In genomic region chr17:30584810-30585209, GRCh38 we compare ENCODE assay signal across 1 cellular context.
TF ChIP-seq lines count a peak whose summit lies in the region.

No MANE protein-coding gene starts in this region.

TF ChIP-seq in HepG2, 621 proteins besides CTCF, POLR2A, EP300 and RAD21 (continues in another document):
- TF ChIP-seq ARID5B (CRISPR knock-in tag; IDR thresholded peaks at IDR 0.05) (no peak), HNF1B (CRISPR knock-in tag; IDR thresholded peaks at IDR 0.05) (no peak), ZNF549 (CRISPR knock-in tag; IDR thresholded peaks at IDR 0.05) (no peak), ZNF589 (CRISPR knock-in tag; conservative IDR thresholded peaks at IDR 0.05) (no peak), ZNF576 (CRISPR knock-in tag; IDR thresholded peaks at IDR 0.05) (no peak), MYPOP (CRISPR knock-in tag; IDR thresholded peaks at IDR 0.05) (no peak), REST (IDR thresholded peaks at IDR 0.05; ENCODE audit: borderline replicate concordance in 1 of 2, low read depth in 1 of 2, low read length in 2 of 2) (no peak), TSC22D2 (CRISPR knock-in tag; IDR thresholded peaks at IDR 0.05; ENCODE audit: borderline replicate concordance) (no peak), ZNF7 (CRISPR knock-in tag; IDR thresholded peaks at IDR 0.05) (no peak), TRIM22 (IDR thresholded peaks at IDR 0.05) (no peak), ZNF292 (CRISPR knock-in tag; IDR thresholded peaks at IDR 0.05; ENCODE audit: borderline replicate concordance, low read depth) (no peak), MBD4 (IDR thresholded peaks at IDR 0.05; ENCODE audit: borderline replicate concordance, low read length) (no peak), HNRNPH1 (optimal IDR thresholded peaks at IDR 0.05; ENCODE audit: low read depth, low read length) (no peak), MEIS2 (CRISPR knock-in tag; IDR thresholded peaks at IDR 0.05) (no peak), MLLT10 (CRISPR knock-in tag; IDR thresholded peaks at IDR 0.05) (no peak), ZNF335 (CRISPR knock-in tag; IDR thresholded peaks at IDR 0.05) (no peak), IKZF1 (IDR thresholded peaks at IDR 0.05) (no peak), ZNF496 (CRISPR knock-in tag; IDR thresholded peaks at IDR 0.05; ENCODE audit: insufficient replicate concordance) (no peak), ZSCAN31 (CRISPR knock-in tag; IDR thresholded peaks at IDR 0.05; ENCODE audit: low read depth) (0 out of 2 replicates have a peak, but pooled peaks have one; percentile 12), SIN3B (IDR thresholded peaks at IDR 0.05; ENCODE audit: low read length) (no peak), RXRA (CRISPR knock-in tag; IDR thresholded peaks at IDR 0.05) (no peak), CREB1 (IDR thresholded peaks at IDR 0.05) (no peak), CREB1 (CRISPR knock-in tag; IDR thresholded peaks at IDR 0.05) (0 out of 2 replicates have a peak, but pooled peaks have one; percentile 24), ZFP90 (CRISPR knock-in tag; IDR thresholded peaks at IDR 0.05; ENCODE audit: borderline replicate concordance) (no peak), TRIM24 (CRISPR knock-in tag; IDR thresholded peaks at IDR 0.05) (no peak), ZNF691 (CRISPR knock-in tag; IDR thresholded peaks at IDR 0.05; ENCODE audit: borderline replicate concordance, low read depth) (peak; percentile 28; the same call in 1 of the 2 replicates), CEBPG (CRISPR knock-in tag; IDR thresholded peaks at IDR 0.05) (no peak), ELF3 (CRISPR knock-in tag; IDR thresholded peaks at IDR 0.05) (no peak), EEA1 (CRISPR knock-in tag; IDR thresholded peaks at IDR 0.05; ENCODE audit: borderline replicate concordance) (no peak), CENPX (CRISPR knock-in tag; IDR thresholded peaks at IDR 0.05) (no peak), NR1H2 (CRISPR knock-in tag; IDR thresholded peaks at IDR 0.05; ENCODE audit: borderline replicate concordance, low read depth) (no peak), E2F1 (CRISPR knock-in tag; IDR thresholded peaks at IDR 0.05) (no peak), UBTF (CRISPR knock-in tag; IDR thresholded peaks at IDR 0.05) (0 out of 2 replicates have a peak, but pooled peaks have one; percentile 34), ZFX (CRISPR knock-in tag; IDR thresholded peaks at IDR 0.05; ENCODE audit: low read depth) (peak; percentile 43; the same call in 1 of the 2 replicates), ZNF337 (CRISPR knock-in tag; IDR thresholded peaks at IDR 0.05; ENCODE audit: borderline replicate concordance, low read depth) (no peak), ZNF251 (CRISPR knock-in tag; IDR thresholded peaks at IDR 0.05) (no peak), ZNF264 (CRISPR knock-in tag; IDR thresholded peaks at IDR 0.05) (no peak), ZSCAN29 (CRISPR knock-in tag; conservative IDR thresholded peaks at IDR 0.05) (no peak), HNRNPL (IDR thresholded peaks at IDR 0.05; ENCODE audit: low read depth, low read length) (no peak), ZBTB43 (CRISPR knock-in tag; conservative IDR thresholded peaks at IDR 0.05) (no peak), KAT7 (CRISPR knock-in tag; IDR thresholded peaks at IDR 0.05; ENCODE audit: borderline replicate concordance) (0 out of 2 replicates have a peak, but pooled peaks have one; percentile 1), ZNF800 (CRISPR knock-in tag; IDR thresholded peaks at IDR 0.05) (no peak), ZNF883 (CRISPR knock-in tag; IDR thresholded peaks at IDR 0.05; ENCODE audit: not compliant biosample characterization) (no peak), TEAD3 (CRISPR knock-in tag; optimal IDR thresholded peaks at IDR 0.05; ENCODE audit: borderline replicate concordance) (no peak)
